ENCODE assay signal across 1 cellular context in genomic region chr9:86287013-86287412, GRCh38.
A peak's percentile ranks its signal among the peaks of the same experiment; 100 is the strongest.
TF ChIP-seq lines count a peak whose summit lies in the region.

No MANE protein-coding gene starts in this region.

TF ChIP-seq in K562, 482 proteins besides CTCF, POLR2A, EP300 and RAD21 (continued from another document and continues in another):
- TF ChIP-seq ZBTB11 (CRISPR knock-in tag; IDR thresholded peaks at IDR 0.05) (no peak), CEBPG (CRISPR knock-in tag; IDR thresholded peaks at IDR 0.05) (peak; percentile 87), CEBPG (tag; conservative IDR thresholded peaks at IDR 0.05 in 1 of 2, IDR thresholded peaks at IDR 0.05 in 1 of 2) (peak; percentile 89), CREM (IDR thresholded peaks at IDR 0.05; ENCODE audit: low read depth) (peak; percentile 76), ZNF224 (CRISPR knock-in tag; IDR thresholded peaks at IDR 0.05) (no peak), ZBTB1 (CRISPR knock-in tag; IDR thresholded peaks at IDR 0.05; ENCODE audit: borderline replicate concordance, low read depth) (no peak), HDGF (IDR thresholded peaks at IDR 0.05) (no peak), ZNF766 (CRISPR knock-in tag; conservative IDR thresholded peaks at IDR 0.05) (no peak), E4F1 (CRISPR knock-in tag; IDR thresholded peaks at IDR 0.05; ENCODE audit: borderline replicate concordance) (no peak), EP400 (IDR thresholded peaks at IDR 0.05) (peak; percentile 38; the same call in 1 of the 2 replicates), ZNF140 (CRISPR knock-in tag; IDR thresholded peaks at IDR 0.05) (no peak), ELF2 (CRISPR knock-in tag; IDR thresholded peaks at IDR 0.05) (no peak), ATF1 (CRISPR knock-in tag; IDR thresholded peaks at IDR 0.05) (no peak), ATF1 (tag; IDR thresholded peaks at IDR 0.05) (peak; percentile 57; the same call in 1 of the 2 replicates), ZNF644 (tag; IDR thresholded peaks at IDR 0.05; ENCODE audit: low read depth) (no peak), RBBP5 (IDR thresholded peaks at IDR 0.05; ENCODE audit: borderline replicate concordance, insufficient read depth, low read length, poor library complexity, severe bottlenecking) (no peak), RBM34 (IDR thresholded peaks at IDR 0.05; ENCODE audit: borderline replicate concordance, insufficient read depth, low read length) (no peak), PRDM10 (IDR thresholded peaks at IDR 0.05; ENCODE audit: partially characterized antibody) (no peak), GATAD2B (IDR thresholded peaks at IDR 0.05; ENCODE audit: borderline replicate concordance) (no peak), CREB1 (IDR thresholded peaks at IDR 0.05) (peak; percentile 29; the same call in 1 of the 2 replicates), CREB1 (CRISPR knock-in tag; IDR thresholded peaks at IDR 0.05) (no peak), L3MBTL2 (IDR thresholded peaks at IDR 0.05) (no peak), CEBPB (tag; IDR thresholded peaks at IDR 0.05) (peak; percentile 94), HMG20A (CRISPR knock-in tag; conservative IDR thresholded peaks at IDR 0.05) (no peak), RFX5 (IDR thresholded peaks at IDR 0.05; ENCODE audit: low read depth, low read length) (no peak), BRD4 (IDR thresholded peaks at IDR 0.05) (no peak), SMAD1 (IDR thresholded peaks at IDR 0.05; ENCODE audit: low read depth, low read length, partially characterized antibody) (no peak), ZNF592 (IDR thresholded peaks at IDR 0.05) (peak; percentile 68), THAP7 (CRISPR knock-in tag; IDR thresholded peaks at IDR 0.05) (no peak), RFX1 (IDR thresholded peaks at IDR 0.05) (no peak), MLLT1 (IDR thresholded peaks at IDR 0.05) (no peak), NR2C2 (CRISPR knock-in tag; IDR thresholded peaks at IDR 0.05) (no peak), NR2C2 (tag; IDR thresholded peaks at IDR 0.05) (no peak), STAT6 (CRISPR knock-in tag; IDR thresholded peaks at IDR 0.05) (no peak), ARID2 (IDR thresholded peaks at IDR 0.05) (no peak), ZNF77 (CRISPR knock-in tag; IDR thresholded peaks at IDR 0.05) (no peak), ZSCAN32 (CRISPR knock-in tag; IDR thresholded peaks at IDR 0.05) (0 out of 2 replicates have a peak, but pooled peaks have one; percentile 48), ZNF518B (CRISPR knock-in tag; IDR thresholded peaks at IDR 0.05) (no peak), NFRKB (IDR thresholded peaks at IDR 0.05; ENCODE audit: low read depth) (peak; percentile 14; the same call in 1 of the 2 replicates)
